8 cellular contexts compared by ENCODE assay signal in the genomic region with DNA sequence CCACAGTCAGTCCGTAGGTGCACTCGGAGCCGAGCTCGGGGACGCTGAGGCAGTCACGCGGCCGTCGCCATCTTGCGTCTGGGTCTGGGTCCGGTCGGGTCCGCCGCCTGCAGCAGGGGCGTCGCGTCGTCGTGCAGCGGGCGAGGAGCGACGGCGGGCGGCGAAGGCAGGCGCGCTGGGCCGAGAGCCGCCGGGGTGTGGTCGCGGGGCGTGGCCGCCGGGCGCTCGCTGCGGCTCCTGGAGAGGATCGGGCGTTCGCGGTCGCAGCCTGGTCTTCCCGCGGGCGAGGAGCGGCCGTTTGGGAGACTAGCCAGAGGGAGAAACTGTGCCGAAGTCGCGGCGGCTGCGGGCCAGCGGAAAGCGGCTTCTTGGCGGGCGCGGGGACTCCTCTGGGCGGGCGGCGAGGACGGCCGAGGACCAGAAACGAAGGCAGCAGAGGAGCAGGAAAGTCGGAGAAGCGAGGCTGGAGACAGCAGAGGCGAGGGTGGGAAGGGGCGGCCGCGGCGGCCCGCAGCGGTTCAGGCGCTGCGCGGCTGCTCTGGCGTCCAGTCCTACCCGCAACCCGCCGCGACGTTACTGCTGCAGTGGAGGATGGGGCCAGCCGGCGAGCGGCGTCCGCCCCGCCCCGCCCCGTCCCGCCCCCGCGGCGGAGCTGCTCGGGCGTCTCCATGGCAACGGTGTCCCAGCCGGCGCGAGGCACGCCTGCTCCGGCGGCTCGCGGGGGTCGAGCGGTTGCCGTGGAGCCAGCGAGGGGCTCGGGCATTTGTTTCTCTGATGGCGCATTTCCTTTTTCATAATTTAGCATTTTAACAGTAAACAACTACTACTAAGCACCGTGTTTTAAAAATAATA. TPM values are rescaled to one million over a fixed set of nuclear protein-coding genes. Genes with fewer than 3 reads are reported as not detected.
A peak's percentile ranks its signal among the peaks of the same experiment; 100 is the strongest.
DNase-seq lines count a peak whose midpoint lies in the region; ATAC-seq and TF ChIP-seq lines count a peak whose summit lies in the region.

A gene with protein sequence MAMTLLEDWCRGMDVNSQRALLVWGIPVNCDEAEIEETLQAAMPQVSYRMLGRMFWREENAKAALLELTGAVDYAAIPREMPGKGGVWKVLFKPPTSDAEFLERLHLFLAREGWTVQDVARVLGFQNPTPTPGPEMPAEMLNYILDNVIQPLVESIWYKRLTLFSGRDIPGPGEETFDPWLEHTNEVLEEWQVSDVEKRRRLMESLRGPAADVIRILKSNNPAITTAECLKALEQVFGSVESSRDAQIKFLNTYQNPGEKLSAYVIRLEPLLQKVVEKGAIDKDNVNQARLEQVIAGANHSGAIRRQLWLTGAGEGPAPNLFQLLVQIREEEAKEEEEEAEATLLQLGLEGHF (minus strand): TSS at position 581 of the 852 bp plus-strand sequence. CDS start 745 bp downstream, outside the sequence.

- CTCF ChIA-PET in Panc1 (lab: Charles Lee) = no interaction called here

- DNase-seq in DMS114 treated with DMSO at 0.1 percent for 48 hours (lab: John Stamatoyannopoulos, UW; ENCODE audit: unreplicated experiment) = peak; percentile 78
- DNase-seq in KG1 (lab: John Stamatoyannopoulos, UW) = peak; percentile 59
- no peak for DNase-seq in Panc1 (ENCODE audit: low read depth, low spot score)
- peak; percentile 88 to 93 for DNase-seq in activated T-cell treated with anti-CD3 and anti-CD28 coated beads, Interleukin-2, amount 50 U/mL, for 48 hours
- peak; percentile 74 for DNase-seq in stimulated activated CD8-positive, alpha-beta memory T cell treated with anti-CD3 and anti-CD28 coated beads, Interleukin-7, amount 100 ng/mL, for 24 hours (ENCODE audit: low read depth)

- no peaks in the 10 kb centered on the region for H3K9me3 ChIP-seq in Panc1 (ENCODE audit: control insufficient read depth, insufficient read depth, low read depth, low read length)
- no peaks in the 10 kb centered on the region for H3K9me3 ChIP-seq in muscle layer of duodenum (ENCODE audit: control insufficient read depth in 1 of 2, low read length in 2 of 2)

- H3K4me1 ChIP-seq in Panc1 (ENCODE audit: control insufficient read depth, insufficient read depth, low read length) (peaks cover 23% of the 10 kb centered on the region), muscle layer of duodenum (ENCODE audit: control insufficient read depth in 1 of 2, insufficient read depth in 2 of 2, low read length in 2 of 2) (peaks cover 0 to 40% of the 10 kb centered on the region in 2 donors)

- H3K27me3 ChIP-seq in Panc1 (ENCODE audit: control insufficient read depth, insufficient read depth, low read length) = no peaks in the 10 kb centered on the region
- no peaks in the 10 kb centered on the region for H3K27me3 ChIP-seq in muscle layer of duodenum (ENCODE audit: low read depth, low read length)

- TF ChIP-seq CTCF in Panc1 (IDR thresholded peaks at IDR 0.05) = no peak

- ATAC-seq in GM21717 (IDR thresholded peaks at IDR 0.05; ENCODE audit: unreplicated experiment) (peak; percentile 71), Panc1 (peak; percentile 90), esophagus mucosa (peak; percentile 86)

- intact Hi-C loops in Panc1 (cut with micrococcal nuclease; ENCODE audit: unreplicated experiment) = no loop called here

- BruUV-seq in Panc1 (replicated peaks; lab: Mats Ljungman, UMichigan) = no TSS peak

- H3K36me3 ChIP-seq in Panc1 (ENCODE audit: control insufficient read depth, insufficient read depth, low read length) (peaks cover 4% of the 10 kb centered on the region; the same call in 1 of the 2 replicates), muscle layer of duodenum (ENCODE audit: control insufficient read depth in 1 of 2, insufficient read depth in 2 of 2, low read length in 2 of 2) (peaks cover 0 to 12% of the 10 kb centered on the region in 2 donors)

- in situ Hi-C loops in Panc1 (cut with HindIII; ENCODE audit: low pct_unique_long_range_greater_than_20kb, low sequenced_read_pairs) = no loop called here

- H3K4me3 ChIP-seq in Panc1 (ENCODE audit: low read depth in 2 of 2, low read length in 2 of 2) = peak within 1 kb of the TSS; percentile 69 to 88
- peak within 1 kb of the TSS; percentile 70 to 77 for H3K4me3 ChIP-seq in muscle layer of duodenum (ENCODE audit: low read depth in 1 of 2, low read length in 2 of 2)

- H3K27ac ChIP-seq in Panc1 (ENCODE audit: low read length) (peak within 1 kb of the TSS; percentile 82), muscle layer of duodenum (ENCODE audit: low read length) (peak within 1 kb of the TSS; percentile 80)

- POLR2A ChIA-PET in Panc1 (lab: Charles Lee) = interaction anchor here (0.5 to 0.6 kb wide), 3 partner anchors 12 to 86 kb away, joined by 3 to 4 read pairs (median 3); no protein-coding TSS in a partner anchor

RNA-seq across cellular contexts. Expression of the gene that starts here (rescaled TPM):
- total RNA-seq in Panc1 (2021; ENCODE audit: unreplicated experiment) (49.7 TPM), esophagus mucosa (11.6 TPM)
- 45.4 TPM for polyA plus RNA-seq in Panc1 (2012; ENCODE audit: insufficient read length)
